ENCODE assay signal across 21 cellular contexts in genomic region chr20:59157961-59158541, GRCh38. TPM values are rescaled to one million over a fixed set of nuclear protein-coding genes. Genes with fewer than 3 reads are reported as not detected.
DNase-seq lines count a peak whose midpoint lies in the region; ATAC-seq, FAIRE-seq and TF ChIP-seq lines count a peak whose summit lies in the region.
"Had no signal": no experiment of that assay in that cellular context is flagged by ENCODE, and none has a peak within 500 bp of the region (broad histone marks: within the 10 kb centered on the region; RNA-seq: fewer than 3 reads in every experiment).

No MANE protein-coding gene starts in this region.

- H2BK20ac ChIP-seq in IMR-90 (ENCODE audit: low read depth, low read length) = no peak overlapping the region

- TF ChIP-seq POLR2A in IMR-90 (IDR thresholded peaks at IDR 0.05; ENCODE audit: low read depth, low read length) = no peak

- FAIRE-seq in kidney (lab: Jason Lieb, UNC) = no peak
- FAIRE-seq: colon, endometrium, pancreas had no signal

- H3K14ac ChIP-seq in IMR-90 (replicated peaks; ENCODE audit: low read depth, low read length) = no peak overlapping the region

- WGBS in IMR-90 (ENCODE audit: extremely low coverage in 2 of 2, insufficient read length in 1 of 2), 2 experiments = 35% methylated on average over 6 of the region's 12 CpGs; no CpG with 5 or more reads in 1 of the 2 experiments

- H3K9me1 ChIP-seq in IMR-90 (ENCODE audit: insufficient read depth, low read length) = no peaks in the 10 kb centered on the region; the same call in 1 of the 2 replicates

- H3K4me2 ChIP-seq in IMR-90 (ENCODE audit: low read depth, low read length) = no peak overlapping the region
- H3K4me2 ChIP-seq: KMS-11 had no signal

- H3K9me3 ChIP-seq in IMR-90 (ENCODE audit: control insufficient read depth, insufficient read depth, low read length) = no peaks in the 10 kb centered on the region
- H3K9me3 ChIP-seq in kidney (ENCODE audit: control insufficient read depth in 1 of 2, low read length in 2 of 2) = no peaks in the 10 kb centered on the region
- H3K9me3 ChIP-seq: pancreas, tibial nerve had no signal

- dilution Hi-C loops in IMR-90 (cut with HindIII; ENCODE audit: low sequenced_read_pairs, unreplicated experiment) = no loop called here

- no peaks in the 10 kb centered on the region for H3K79me1 ChIP-seq in IMR-90 (ENCODE audit: low read depth in 1 of 2, low read length in 2 of 2)

- no peak overlapping the region for H4K5ac ChIP-seq in IMR-90 (ENCODE audit: low read depth, low read length)

- H3K4me1 Mint-ChIP-seq in activated naive CD4-positive, alpha-beta T cell treated with anti-CD3 and anti-CD28 coated beads, Interleukin-2, amount 50 U/mL, for 24 hours = peaks cover 99% of the 10 kb centered on the region
- peaks cover 77% of the 10 kb centered on the region for H3K4me1 Mint-ChIP-seq in central memory CD8-positive, alpha-beta T cell
- H3K4me1 Mint-ChIP-seq in stimulated activated effector memory CD8-positive, alpha-beta T cell treated with anti-CD3 and anti-CD28 coated beads, Interleukin-12 subunit alpha, Interleukin-12 subunit beta, amount 100 ng/mL, for 72 hours = peaks cover 86% of the 10 kb centered on the region

- H3K23ac ChIP-seq in IMR-90 (ENCODE audit: low read depth, low read length) = no peak overlapping the region

- H2AK9ac ChIP-seq in IMR-90 (replicated peaks; ENCODE audit: low read depth, low read length, poor library complexity) = no peak overlapping the region

- H3K18ac ChIP-seq in IMR-90 (ENCODE audit: low read depth, low read length) = no peak overlapping the region

- H2AK5ac ChIP-seq in IMR-90 (ENCODE audit: low read depth, low read length) = no peak overlapping the region

- H3K27ac ChIP-seq in IMR-90 (ENCODE audit: insufficient read depth, low read length) (no peak overlapping the region), kidney (ENCODE audit: low read depth in 2 of 2, low read length in 2 of 2) (no peak overlapping the region)
- H3K27ac ChIP-seq: KMS-11, pancreas had no signal

- H2BK15ac ChIP-seq in IMR-90 (ENCODE audit: low read depth, low read length) = no peak overlapping the region

- H2BK5ac ChIP-seq in IMR-90 (ENCODE audit: low read depth, low read length, poor library complexity, severe bottlenecking) = no peak overlapping the region

- peak overlapping the region; percentile 36 for H3K27ac Mint-ChIP-seq in activated naive CD4-positive, alpha-beta T cell treated with anti-CD3 and anti-CD28 coated beads, Interleukin-2, amount 50 U/mL, for 24 hours
- H3K27ac Mint-ChIP-seq in central memory CD8-positive, alpha-beta T cell (ENCODE audit: low read depth) = peak overlapping the region; percentile 100
- H3K27ac Mint-ChIP-seq in stimulated activated effector memory CD8-positive, alpha-beta T cell treated with anti-CD3 and anti-CD28 coated beads, Interleukin-12 subunit alpha, Interleukin-12 subunit beta, amount 100 ng/mL, for 72 hours = no peak overlapping the region
- H3K27ac Mint-ChIP-seq: HFFc6 had no signal

- no TSS peak for BruUV-seq in IMR-90 (replicated peaks; lab: Mats Ljungman, UMichigan)

- no peaks in the 10 kb centered on the region for H3K36me3 ChIP-seq in IMR-90 (ENCODE audit: control insufficient read depth, insufficient read depth, low read length)
- no peaks in the 10 kb centered on the region for H3K36me3 ChIP-seq in kidney (ENCODE audit: control insufficient read depth in 1 of 2, insufficient read depth in 2 of 2, low read length in 2 of 2)
- H3K36me3 ChIP-seq: pancreas, tibial nerve had no signal

- H3K9ac ChIP-seq in IMR-90 (ENCODE audit: low read depth, low read length) (no peak overlapping the region), kidney (ENCODE audit: low read length in 2 of 2) (no peak overlapping the region)
- H3K9ac ChIP-seq: KMS-11 had no signal

- H3K4me1 ChIP-seq in IMR-90 (ENCODE audit: control insufficient read depth, insufficient read depth, low read length) = no peaks in the 10 kb centered on the region
- no peaks in the 10 kb centered on the region for H3K4me1 ChIP-seq in kidney (ENCODE audit: control insufficient read depth in 1 of 2, insufficient read depth in 1 of 2, low read depth in 1 of 2, low read length in 2 of 2)
- H3K4me1 ChIP-seq: pancreas had no signal

- H2AFZ ChIP-seq in IMR-90 (replicated peaks; ENCODE audit: low read length, poor library complexity) = peak overlapping the region; percentile 51

- POLR2A ChIA-PET in IMR-90 (lab: Charles Lee; ENCODE audit: unreplicated experiment) = no interaction called here

- no peaks in the 10 kb centered on the region for H3K27me3 ChIP-seq in IMR-90 (ENCODE audit: control insufficient read depth, insufficient read depth, low read length)
- H3K27me3 ChIP-seq: pancreas, tibial nerve had no signal

- no peak for ATAC-seq in IMR-90 (ENCODE audit: low read depth)
- no peak for ATAC-seq in central memory CD8-positive, alpha-beta T cell (replicated peaks; ENCODE audit: extremely low read depth, poor library complexity, severe bottlenecking)
- no peak for ATAC-seq in stimulated activated effector memory CD8-positive, alpha-beta T cell treated with anti-CD3 and anti-CD28 coated beads, Interleukin-12 subunit alpha, Interleukin-12 subunit beta, amount 100 ng/mL, for 72 hours
- ATAC-seq in stimulated activated naive CD8-positive, alpha-beta T cell treated with anti-CD3 and anti-CD28 coated beads, Interleukin-15, Interleukin-2, amounts not matched to agents 100 U/mL and 50 U/mL, for 24 hours = no peak
- ATAC-seq: pancreas; sciatic nerve; stimulated activated naive B cell treated with anti-CD40 and anti-IgM and Interleukin-4, amounts not matched to agents 10 μg/mL and 1 μg/mL and 100 μg/mL, for 72 hours had no signal

- peaks cover 2% of the 10 kb centered on the region for H3K36me3 Mint-ChIP-seq in activated naive CD4-positive, alpha-beta T cell treated with anti-CD3 and anti-CD28 coated beads, Interleukin-2, amount 50 U/mL, for 24 hours
- peaks cover 26% of the 10 kb centered on the region for H3K36me3 Mint-ChIP-seq in central memory CD8-positive, alpha-beta T cell (ENCODE audit: insufficient read depth)
- peaks cover 21% of the 10 kb centered on the region for H3K36me3 Mint-ChIP-seq in stimulated activated effector memory CD8-positive, alpha-beta T cell treated with anti-CD3 and anti-CD28 coated beads, Interleukin-12 subunit alpha, Interleukin-12 subunit beta, amount 100 ng/mL, for 72 hours

- no peak overlapping the region for H3K4ac ChIP-seq in IMR-90 (ENCODE audit: low read depth, low read length)

- TF ChIP-seq CTCF in IMR-90 (conservative IDR thresholded peaks at IDR 0.05; ENCODE audit: low read depth, low read length) (no peak), kidney (IDR thresholded peaks at IDR 0.05; ENCODE audit: borderline replicate concordance, extremely low read depth, insufficient read depth) (no peak)

- H3K4me3 ChIP-seq in IMR-90 (ENCODE audit: insufficient read depth, low read depth, low read length) (no peak overlapping the region), kidney (ENCODE audit: low read length in 2 of 2) (no peak overlapping the region)
- H3K4me3 ChIP-seq: lung, pancreas, tibial nerve had no signal

- no peak overlapping the region for H3K56ac ChIP-seq in IMR-90 (ENCODE audit: extremely low read depth, insufficient read depth, low read length)

- no peak overlapping the region for H2BK120ac ChIP-seq in IMR-90 (ENCODE audit: low read depth, low read length)

- no peak overlapping the region for H4K91ac ChIP-seq in IMR-90 (ENCODE audit: insufficient read depth, low read depth, low read length)

- no peak for DNase-seq in activated naive CD4-positive, alpha-beta T cell (lab: John Stamatoyannopoulos, UW)
- DNase-seq in IMR-90 (no peak), NCI-H1048 (lab: John Stamatoyannopoulos, UW) (no peak), kidney (no peak)
- no peak for DNase-seq in central memory CD8-positive, alpha-beta T cell (ENCODE audit: low spot score in 2 of 2)
- no peak for DNase-seq in stimulated activated effector memory CD8-positive, alpha-beta T cell treated with anti-CD3 and anti-CD28 coated beads, Interleukin-12 subunit alpha, Interleukin-12 subunit beta, amount 100 ng/mL, for 72 hours (ENCODE audit: low spot score in 2 of 2)
- no peak for DNase-seq in stimulated activated naive CD8-positive, alpha-beta T cell treated with anti-CD3 and anti-CD28 coated beads, Interleukin-15, Interleukin-2, amounts not matched to agents 100 U/mL and 50 U/mL, for 24 hours
- DNase-seq: activated gamma-delta T cell; HFFc6; NCI-H2029; NCI-H345; pancreas; stimulated activated naive B cell treated with anti-CD40 and anti-IgM and Interleukin-4, amounts not matched to agents 10 μg/mL and 1 μg/mL and 100 μg/mL, for 72 hours had no signal

- no peaks in the 10 kb centered on the region for H3K27me3 Mint-ChIP-seq in activated naive CD4-positive, alpha-beta T cell treated with anti-CD3 and anti-CD28 coated beads, Interleukin-2, amount 50 U/mL, for 24 hours
- no peaks in the 10 kb centered on the region for H3K27me3 Mint-ChIP-seq in central memory CD8-positive, alpha-beta T cell
- H3K27me3 Mint-ChIP-seq: stimulated activated naive B cell treated with anti-CD40 and anti-IgM and Interleukin-4, amounts not matched to agents 10 μg/mL and 1 μg/mL and 100 μg/mL, for 72 hours had no signal

- no peak for TF ChIP-seq RAD21 in IMR-90 (IDR thresholded peaks at IDR 0.05; ENCODE audit: low read length)

- CTCF ChIA-PET in IMR-90 (lab: Yijun Ruan, JAX) = no interaction called here

- no peak overlapping the region for H4K8ac ChIP-seq in IMR-90 (ENCODE audit: low read depth in 2 of 2, low read length in 2 of 2)

- intact Hi-C loops in IMR-90 (cut with micrococcal nuclease) = no loop called here
- intact Hi-C loops in kidney (cut with DNase I) = no loop called here

- H4K20me1 ChIP-seq in IMR-90 (ENCODE audit: insufficient read depth, low read length) = no peaks in the 10 kb centered on the region

- in situ Hi-C loops in IMR-90 (cut with MboI; ENCODE audit: low sequenced_read_pairs) = no loop called here

- no peaks in the 10 kb centered on the region for H3K9me3 Mint-ChIP-seq in activated naive CD4-positive, alpha-beta T cell treated with anti-CD3 and anti-CD28 coated beads, Interleukin-2, amount 50 U/mL, for 24 hours
- H3K9me3 Mint-ChIP-seq in central memory CD8-positive, alpha-beta T cell = no peaks in the 10 kb centered on the region
- no peaks in the 10 kb centered on the region for H3K9me3 Mint-ChIP-seq in stimulated activated effector memory CD8-positive, alpha-beta T cell treated with anti-CD3 and anti-CD28 coated beads, Interleukin-12 subunit alpha, Interleukin-12 subunit beta, amount 100 ng/mL, for 72 hours
- H3K9me3 Mint-ChIP-seq: HFFc6; stimulated activated naive B cell treated with anti-CD40 and anti-IgM and Interleukin-4, amounts not matched to agents 10 μg/mL and 1 μg/mL and 100 μg/mL, for 72 hours had no signal

- peak overlapping the region; percentile 7 for H3K4me3 Mint-ChIP-seq in activated naive CD4-positive, alpha-beta T cell treated with anti-CD3 and anti-CD28 coated beads, Interleukin-2, amount 50 U/mL, for 24 hours
- no peak overlapping the region for H3K4me3 Mint-ChIP-seq in central memory CD8-positive, alpha-beta T cell
- peak overlapping the region; percentile 43 for H3K4me3 Mint-ChIP-seq in stimulated activated effector memory CD8-positive, alpha-beta T cell treated with anti-CD3 and anti-CD28 coated beads, Interleukin-12 subunit alpha, Interleukin-12 subunit beta, amount 100 ng/mL, for 72 hours
- H3K4me3 Mint-ChIP-seq: HFFc6; stimulated activated naive B cell treated with anti-CD40 and anti-IgM and Interleukin-4, amounts not matched to agents 10 μg/mL and 1 μg/mL and 100 μg/mL, for 72 hours had no signal

RNA-seq across cellular contexts. Expression of gene ZNF831, which starts 5.6 kb away (rescaled TPM):
- total RNA-seq in IMR-90 (2012; rRNA removed) (not detected in 2 replicates), kidney (1.9 TPM)
- polyA plus RNA-seq in IMR-90 (2012; rRNA removed) (not detected in 2 replicates), kidney (ENCODE audit: insufficient read depth, low read depth, low replicate concordance) (0.04 TPM)
- not detected in 2 replicates for polyA plus RNA-seq in IMR-90 (2012; cell fraction: cytosol; rRNA removed)
- polyA plus RNA-seq in IMR-90 (2012; cell fraction: nucleus; rRNA removed; ENCODE audit: low replicate concordance) = not detected in 2 replicates
- total RNA-seq: HFFc6, RPMI7951 had no signal
